Comparison of ENCODE assay signal across 1 cellular context in genomic region chr2:63841254-63842022, GRCh38.
TF ChIP-seq lines count a peak whose summit lies in the region.

Gene UGP2, plus strand, starts transcription at chr2:63841896. Its CDS starts 290 bp downstream, at chr2:63842186.

TF ChIP-seq in K562, 482 proteins besides CTCF, POLR2A, EP300 and RAD21 (continued from another document):
- TF ChIP-seq MNT (conservative IDR thresholded peaks at IDR 0.05) (peak; percentile 48 to 56; a peak in 3 of 4 replicates), ZNF551 (CRISPR knock-in tag; IDR thresholded peaks at IDR 0.05) (no peak), NBN (IDR thresholded peaks at IDR 0.05; ENCODE audit: low read depth) (no peak), CTBP1 (IDR thresholded peaks at IDR 0.05; ENCODE audit: borderline replicate concordance) (peak; percentile 6; the same call in 1 of the 2 replicates), ZNF639 (CRISPR knock-in tag; conservative IDR thresholded peaks at IDR 0.05 in 1 of 2, IDR thresholded peaks at IDR 0.05 in 1 of 2) (peak in 1 of 2 experiments; percentile 73; a peak in 1 of 4 replicates), HMG20B (CRISPR knock-in tag; IDR thresholded peaks at IDR 0.05) (0 out of 2 replicates have a peak, but pooled peaks have one; percentile 40), ZNF232 (CRISPR knock-in tag; IDR thresholded peaks at IDR 0.05) (0 out of 2 replicates have a peak, but pooled peaks have one; percentile 6), HDAC8 (tag; IDR thresholded peaks at IDR 0.05) (no peak), MTF1 (CRISPR knock-in tag; IDR thresholded peaks at IDR 0.05; ENCODE audit: borderline replicate concordance) (no peak), NFIX (CRISPR knock-in tag; IDR thresholded peaks at IDR 0.05; ENCODE audit: low read depth) (no peak), PURB (CRISPR knock-in tag; IDR thresholded peaks at IDR 0.05; ENCODE audit: low read depth) (no peak), ZNF146 (CRISPR knock-in tag; IDR thresholded peaks at IDR 0.05; ENCODE audit: unreplicated experiment) (no peak), ZBTB43 (CRISPR knock-in tag; IDR thresholded peaks at IDR 0.05) (0 out of 2 replicates have a peak, but pooled peaks have one; percentile 68), NFRKB (IDR thresholded peaks at IDR 0.05; ENCODE audit: low read depth) (peak; percentile 85; the same call in 1 of the 2 replicates), TEAD1 (CRISPR knock-in tag; IDR thresholded peaks at IDR 0.05) (peak in 1 of 2 experiments; percentile 23; a peak in 1 of 4 replicates), ZNF134 (CRISPR knock-in tag; conservative IDR thresholded peaks at IDR 0.05) (no peak), CHD1 (IDR thresholded peaks at IDR 0.05; ENCODE audit: low read length) (peak; percentile 94), GATA2 (CRISPR knock-in tag; IDR thresholded peaks at IDR 0.05) (no peak), CSDE1 (IDR thresholded peaks at IDR 0.05) (no peak), HNRNPL (IDR thresholded peaks at IDR 0.05; ENCODE audit: low read depth, low read length) (peak; percentile 47; the same call in 1 of the 2 replicates), HLTF (IDR thresholded peaks at IDR 0.05) (no peak), POLR2AphosphoS5 (IDR thresholded peaks at IDR 0.05; ENCODE audit: control insufficient read depth, insufficient read depth, low read depth, low read length) (peak; percentile 84), ILK (tag; IDR thresholded peaks at IDR 0.05; ENCODE audit: borderline replicate concordance, low read depth) (no peak), NFIC (IDR thresholded peaks at IDR 0.05) (peak; percentile 21; the same call in 1 of the 2 replicates), ZBTB9 (CRISPR knock-in tag; IDR thresholded peaks at IDR 0.05) (0 out of 2 replicates have a peak, but pooled peaks have one; percentile 36), NR2C1 (IDR thresholded peaks at IDR 0.05) (no peak), NR2C1 (tag; IDR thresholded peaks at IDR 0.05) (0 out of 2 replicates have a peak, but pooled peaks have one; percentile 29), MAFF (IDR thresholded peaks at IDR 0.05; ENCODE audit: low read length) (no peak), GABPB1 (CRISPR knock-in tag; IDR thresholded peaks at IDR 0.05) (peak; percentile 63), FOXA1 (IDR thresholded peaks at IDR 0.05; ENCODE audit: borderline replicate concordance) (no peak), PHF8 (IDR thresholded peaks at IDR 0.05; ENCODE audit: borderline replicate concordance, low read length) (peak; percentile 60), UBTF (IDR thresholded peaks at IDR 0.05; ENCODE audit: borderline replicate concordance in 1 of 2, low read depth in 2 of 2, low read length in 2 of 2) (peak in 1 of 2 experiments; percentile 76; a peak in 1 of 4 replicates), XRCC5 (IDR thresholded peaks at IDR 0.05; ENCODE audit: low read depth, low read length) (no peak), ATF3 (IDR thresholded peaks at IDR 0.05) (no peak), ATF3 (CRISPR knock-in tag; conservative IDR thresholded peaks at IDR 0.05) (no peak; the same call in 1 of the 2 replicates), ZNF165 (CRISPR knock-in tag; IDR thresholded peaks at IDR 0.05; ENCODE audit: borderline replicate concordance) (no peak), ARID3A (IDR thresholded peaks at IDR 0.05; ENCODE audit: borderline replicate concordance, low read depth, low read length) (no peak), E2F6 (IDR thresholded peaks at IDR 0.05; ENCODE audit: borderline replicate concordance in 1 of 2, extremely low read depth in 1 of 2, insufficient read depth in 1 of 2, insufficient read length in 1 of 2, low read depth in 1 of 2, low read length in 1 of 2, poor library complexity in 1 of 2, severe bottlenecking in 1 of 2) (peak; percentile 43 to 49), NR2C2 (CRISPR knock-in tag; IDR thresholded peaks at IDR 0.05) (no peak), NR2C2 (tag; IDR thresholded peaks at IDR 0.05) (0 out of 2 replicates have a peak, but pooled peaks have one; percentile 20), CCNT2 (IDR thresholded peaks at IDR 0.05; ENCODE audit: borderline replicate concordance, extremely low read depth, insufficient read length, low read depth, low read length) (peak; percentile 70), KAT8 (IDR thresholded peaks at IDR 0.05; ENCODE audit: low read depth) (no peak), MXD1 (CRISPR knock-in tag; IDR thresholded peaks at IDR 0.05; ENCODE audit: borderline replicate concordance, poor library complexity, severe bottlenecking) (no peak), E2F4 (CRISPR knock-in tag; IDR thresholded peaks at IDR 0.05; ENCODE audit: low read depth) (peak; percentile 29; the same call in 1 of the 2 replicates), SIN3A (IDR thresholded peaks at IDR 0.05; ENCODE audit: borderline replicate concordance in 2 of 2, control insufficient read depth in 1 of 2, low read depth in 2 of 2, low read length in 2 of 2) (peak; percentile 7 to 32; a peak in 2 of 4 replicates), CBX2 (IDR thresholded peaks at IDR 0.05; ENCODE audit: insufficient read depth, low read length, poor library complexity, severe bottlenecking) (no peak), MAZ (CRISPR knock-in tag; conservative IDR thresholded peaks at IDR 0.05 in 1 of 2, IDR thresholded peaks at IDR 0.05 in 1 of 2) (peak; percentile 82 to 90), VEZF1 (CRISPR knock-in tag; IDR thresholded peaks at IDR 0.05) (peak; percentile 67)
